19 cellular contexts compared by ENCODE assay signal in genomic region chr22:23812378-23812777, GRCh38. TPM values are rescaled to one million over a fixed set of nuclear protein-coding genes. Genes with fewer than 3 reads are reported as not detected.
DNase-seq lines count a peak whose midpoint lies in the region; ATAC-seq and TF ChIP-seq lines count a peak whose summit lies in the region.
"Had no signal": no experiment of that assay in that cellular context is flagged by ENCODE, and none has a peak within 500 bp of the region (broad histone marks: within the 10 kb centered on the region; RNA-seq: fewer than 3 reads in every experiment).

No MANE protein-coding gene starts in this region.

- H2BK120ac ChIP-seq in IMR-90 (ENCODE audit: low read depth, low read length), result no peak overlapping the region

- H3K79me1 ChIP-seq in IMR-90 (ENCODE audit: low read depth in 1 of 2, low read length in 2 of 2), result no peaks in the 10 kb centered on the region; a peak in 1 of 4 replicates

- no peak overlapping the region for H2BK20ac ChIP-seq in IMR-90 (ENCODE audit: low read depth, low read length)

- H3K18ac ChIP-seq in IMR-90 (ENCODE audit: low read depth, low read length), result no peak overlapping the region

- H3K27me3 ChIP-seq in IMR-90 (ENCODE audit: control insufficient read depth, insufficient read depth, low read length), result no peaks in the 10 kb centered on the region
- H3K27me3 ChIP-seq: BE2C had no signal

- no peak overlapping the region for H3K27ac ChIP-seq in IMR-90 (ENCODE audit: insufficient read depth, low read length)
- H3K27ac ChIP-seq: HL-60, KMS-11 had no signal

- H2BK15ac ChIP-seq in IMR-90 (ENCODE audit: low read depth, low read length), result no peak overlapping the region

- H2AK5ac ChIP-seq in IMR-90 (ENCODE audit: low read depth, low read length), result no peak overlapping the region

- POLR2A ChIA-PET in IMR-90 (lab: Charles Lee; ENCODE audit: unreplicated experiment), result no interaction called here

- H4K20me1 ChIP-seq in IMR-90 (ENCODE audit: insufficient read depth, low read length), result peaks cover 8% of the 10 kb centered on the region; the same call in 1 of the 2 replicates

- H3K27me3 Mint-ChIP-seq in naive B cell, result no peaks in the 10 kb centered on the region
- H3K27me3 Mint-ChIP-seq: CD4-positive, CD25-positive, alpha-beta regulatory T cell; CD8-positive, alpha-beta memory T cell; IgD-negative memory B cell had no signal

- H3K4me2 ChIP-seq in IMR-90 (ENCODE audit: low read depth, low read length), result no peak overlapping the region
- H3K4me2 ChIP-seq: GM23338, KMS-11 had no signal

- intact Hi-C loops in IMR-90 (cut with micrococcal nuclease), result no loop called here

- H3K36me3 Mint-ChIP-seq in naive B cell, result peaks cover 13 to 17% of the 10 kb centered on the region in 2 donors

- H4K5ac ChIP-seq in IMR-90 (ENCODE audit: low read depth, low read length), result no peak overlapping the region

- TF ChIP-seq POLR2A in IMR-90 (IDR thresholded peaks at IDR 0.05; ENCODE audit: low read depth, low read length), result no peak

- TF ChIP-seq RAD21 in IMR-90 (IDR thresholded peaks at IDR 0.05; ENCODE audit: low read length), result no peak
- no peak for TF ChIP-seq RAD21 in Ishikawa (IDR thresholded peaks at IDR 0.05; ENCODE audit: low read depth)

- no TSS peak for BruUV-seq in IMR-90 (replicated peaks; lab: Mats Ljungman, UMichigan)

- no peak for DNase-seq in IMR-90
- DNase-seq in naive B cell, result no peak
- DNase-seq in EL, result no peak
- DNase-seq: ACHN; BE2C; Caco-2; CD4-positive, CD25-positive, alpha-beta regulatory T cell; CD8-positive, alpha-beta memory T cell; GDM1; H7; HFFc6 had no signal

- peaks cover 3% of the 10 kb centered on the region; the same call in 1 of the 2 replicates for H3K9me1 ChIP-seq in IMR-90 (ENCODE audit: insufficient read depth, low read length)

- H4K8ac ChIP-seq in IMR-90 (ENCODE audit: low read depth in 2 of 2, low read length in 2 of 2), result no peak overlapping the region

- no peaks in the 10 kb centered on the region for H3K9me3 Mint-ChIP-seq in naive B cell
- H3K9me3 Mint-ChIP-seq: CD4-positive, CD25-positive, alpha-beta regulatory T cell; CD8-positive, alpha-beta memory T cell; GM23338; HFFc6; IgD-negative memory B cell had no signal

- 100% methylated on average over 1 of the region's 4 CpGs; no CpG with 5 or more reads in 1 of the 2 experiments for WGBS in IMR-90 (ENCODE audit: extremely low coverage in 2 of 2, insufficient read length in 1 of 2), 2 experiments

- in situ Hi-C loops in IMR-90 (cut with MboI; ENCODE audit: low sequenced_read_pairs), result no loop called here

- dilution Hi-C loops in IMR-90 (cut with HindIII; ENCODE audit: low sequenced_read_pairs, unreplicated experiment), result no loop called here

- no peak for TF ChIP-seq CTCF in IMR-90 (conservative IDR thresholded peaks at IDR 0.05; ENCODE audit: low read depth, low read length)

- no peak overlapping the region for H2AK9ac ChIP-seq in IMR-90 (replicated peaks; ENCODE audit: low read depth, low read length, poor library complexity)

- CTCF ChIA-PET in IMR-90 (lab: Yijun Ruan, JAX), result interaction anchor here (1.1 to 1.9 kb wide), 2 partner anchors 13 to 37 kb away, joined by 4 to 7 read pairs; no protein-coding TSS in a partner anchor

- no peak overlapping the region for H3K4me3 ChIP-seq in IMR-90 (ENCODE audit: insufficient read depth, low read depth, low read length)
- H3K4me3 ChIP-seq: GM23338 had no signal

- peak overlapping the region in 4 of 6 donors; percentile 23 to 69 (median 34) for H3K27ac Mint-ChIP-seq in naive B cell
- H3K27ac Mint-ChIP-seq: CD4-positive, CD25-positive, alpha-beta regulatory T cell; GM23338; HFFc6 had no signal

- no peak overlapping the region for H3K14ac ChIP-seq in IMR-90 (replicated peaks; ENCODE audit: low read depth, low read length)

- H4K91ac ChIP-seq in IMR-90 (ENCODE audit: insufficient read depth, low read depth, low read length), result no peak overlapping the region

- no peaks in the 10 kb centered on the region for H3K4me1 ChIP-seq in IMR-90 (ENCODE audit: control insufficient read depth, insufficient read depth, low read length)
- H3K4me1 ChIP-seq: BE2C, Caco-2 had no signal

- no peaks in the 10 kb centered on the region for H3K9me3 ChIP-seq in IMR-90 (ENCODE audit: control insufficient read depth, insufficient read depth, low read length)
- H3K9me3 ChIP-seq: BE2C, Caco-2 had no signal

- no peak overlapping the region for H2BK5ac ChIP-seq in IMR-90 (ENCODE audit: low read depth, low read length, poor library complexity, severe bottlenecking)

- TF ChIP-seq EP300 in Ishikawa (IDR thresholded peaks at IDR 0.05; ENCODE audit: borderline replicate concordance), result no peak

- no peak overlapping the region for H2AFZ ChIP-seq in IMR-90 (replicated peaks; ENCODE audit: low read length, poor library complexity)
- H2AFZ ChIP-seq: GM23338 had no signal

- ATAC-seq in IMR-90 (ENCODE audit: low read depth) (no peak), naive B cell (ENCODE audit: low read depth in 2 of 2) (no peak), GM19395 (IDR thresholded peaks at IDR 0.05; ENCODE audit: unreplicated experiment) (no peak)
- ATAC-seq: GM23338, HCT116 had no signal

- H3K4me3 Mint-ChIP-seq in naive B cell, result no peak overlapping the region
- H3K4me3 Mint-ChIP-seq: CD4-positive, CD25-positive, alpha-beta regulatory T cell; CD8-positive, alpha-beta memory T cell; GM23338; HFFc6; IgD-negative memory B cell had no signal

- peaks cover 16 to 30% (median 27%) of the 10 kb centered on the region in 3 donors for H3K4me1 Mint-ChIP-seq in naive B cell
- H3K4me1 Mint-ChIP-seq: CD8-positive, alpha-beta memory T cell; GM23338 had no signal

- no peak overlapping the region for H3K23ac ChIP-seq in IMR-90 (ENCODE audit: low read depth, low read length)

- H3K36me3 ChIP-seq in IMR-90 (ENCODE audit: control insufficient read depth, insufficient read depth, low read length), result peaks cover 28% of the 10 kb centered on the region

- H3K9ac ChIP-seq in IMR-90 (ENCODE audit: low read depth, low read length), result no peak overlapping the region
- H3K9ac ChIP-seq: KMS-11 had no signal

- H3K56ac ChIP-seq in IMR-90 (ENCODE audit: extremely low read depth, insufficient read depth, low read length), result no peak overlapping the region

- no peak overlapping the region for H3K4ac ChIP-seq in IMR-90 (ENCODE audit: low read depth, low read length)

TF ChIP-seq in IMR-90, 13 proteins besides CTCF, POLR2A, EP300 and RAD21:
- TF ChIP-seq, protein P1, sequence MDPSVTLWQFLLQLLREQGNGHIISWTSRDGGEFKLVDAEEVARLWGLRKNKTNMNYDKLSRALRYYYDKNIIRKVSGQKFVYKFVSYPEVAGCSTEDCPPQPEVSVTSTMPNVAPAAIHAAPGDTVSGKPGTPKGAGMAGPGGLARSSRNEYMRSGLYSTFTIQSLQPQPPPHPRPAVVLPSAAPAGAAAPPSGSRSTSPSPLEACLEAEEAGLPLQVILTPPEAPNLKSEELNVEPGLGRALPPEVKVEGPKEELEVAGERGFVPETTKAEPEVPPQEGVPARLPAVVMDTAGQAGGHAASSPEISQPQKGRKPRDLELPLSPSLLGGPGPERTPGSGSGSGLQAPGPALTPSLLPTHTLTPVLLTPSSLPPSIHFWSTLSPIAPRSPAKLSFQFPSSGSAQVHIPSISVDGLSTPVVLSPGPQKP (IDR thresholded peaks at IDR 0.05; ENCODE audit: borderline replicate concordance, low read depth, low read length), result no peak
- peak; percentile 87 for TF ChIP-seq CEBPB (IDR thresholded peaks at IDR 0.05; ENCODE audit: low read depth, low read length)

TF ChIP-seq in Ishikawa, 13 proteins besides CTCF, POLR2A, EP300 and RAD21:
- TF ChIP-seq CEBPB (IDR thresholded peaks at IDR 0.05), result 0 out of 2 replicates have a peak, but pooled peaks have one; percentile 29
- no peak for TF ChIP-seq TCF12 (IDR thresholded peaks at IDR 0.05; ENCODE audit: low read depth)

RNA-seq across cellular contexts. Expression of gene SMARCB1, which starts 25.6 kb away (rescaled TPM):
- total RNA-seq in IMR-90 (2012; rRNA removed), result 97.5 and 110 TPM in 2 replicates
- polyA plus RNA-seq in IMR-90 (2012; rRNA removed) (157 and 159 TPM in 2 replicates), naive B cell (ENCODE audit: low read depth in 6 of 6) (10 to 100 TPM; 73.0 to 90.9 (median 78.1) TPM)
- polyA plus RNA-seq in IMR-90 (2012; cell fraction: cytosol; rRNA removed), result 143 and 158 TPM in 2 replicates
- 79.7 and 79.9 TPM in 2 replicates for polyA plus RNA-seq in IMR-90 (2012; cell fraction: nucleus; rRNA removed; ENCODE audit: low replicate concordance)

RNA-seq across cellular contexts. Expression of gene DERL3, which starts 26.4 kb away (rescaled TPM):
- under 0.01 and 0.18 TPM in 2 replicates for total RNA-seq in IMR-90 (2012; rRNA removed)
- polyA plus RNA-seq in IMR-90 (2012; rRNA removed), result 0.50 and 0.62 TPM in 2 replicates
- 0.41 and 0.49 TPM in 2 replicates for polyA plus RNA-seq in IMR-90 (2012; cell fraction: cytosol; rRNA removed)
- 0.96 and 2.2 TPM in 2 replicates for polyA plus RNA-seq in IMR-90 (2012; cell fraction: nucleus; rRNA removed; ENCODE audit: low replicate concordance)
- polyA plus RNA-seq in naive B cell (ENCODE audit: low read depth in 6 of 6), result 10 to 100 TPM; 25.2 to 33.9 (median 26.4) TPM
- total RNA-seq: HT1080 had no signal

RNA-seq across cellular contexts. Expression of gene MMP11, which starts 39.7 kb away (rescaled TPM):
- 1.4 and 2.2 TPM in 2 replicates for total RNA-seq in IMR-90 (2012; rRNA removed)
- polyA plus RNA-seq in IMR-90 (2012; rRNA removed) (5.9 and 6.0 TPM in 2 replicates), naive B cell (ENCODE audit: low read depth in 6 of 6) (10 to 100 TPM; 10.2 to 18.9 (median 14.2) TPM)
- polyA plus RNA-seq in IMR-90 (2012; cell fraction: cytosol; rRNA removed), result 6.5 and 10.3 TPM in 2 replicates
- 5.3 and 10.6 TPM in 2 replicates for polyA plus RNA-seq in IMR-90 (2012; cell fraction: nucleus; rRNA removed; ENCODE audit: low replicate concordance)
- total RNA-seq: HT1080 had no signal

RNA-seq across cellular contexts. Expression of gene CHCHD10, which starts 44.6 kb away (rescaled TPM):
- total RNA-seq in IMR-90 (2012; rRNA removed), result 1.4 and 2.2 TPM in 2 replicates
- polyA plus RNA-seq in IMR-90 (2012; rRNA removed), result 10.8 and 11.2 TPM in 2 replicates
- 3.3 and 4.8 TPM in 2 replicates for polyA plus RNA-seq in IMR-90 (2012; cell fraction: cytosol; rRNA removed)
- polyA plus RNA-seq in IMR-90 (2012; cell fraction: nucleus; rRNA removed; ENCODE audit: low replicate concordance), result 1.6 and 4.7 TPM in 2 replicates
- 10 to 100 TPM; 36.3 to 65.9 (median 62.6) TPM for polyA plus RNA-seq in naive B cell (ENCODE audit: low read depth in 6 of 6)
- total RNA-seq: HT1080 had no signal

RNA-seq across cellular contexts. Expression of gene SLC2A11, which starts 45.3 kb away (rescaled TPM):
- 2.8 and 3.2 TPM in 2 replicates for total RNA-seq in IMR-90 (2012; rRNA removed)
- polyA plus RNA-seq in IMR-90 (2012; rRNA removed) (6.6 and 8.7 TPM in 2 replicates), naive B cell (ENCODE audit: low read depth in 6 of 6) (10 to 100 TPM in 4 of 6 donors, 1 to 10 TPM in 2; 7.0 to 15.9 (median 10.9) TPM)
- 7.6 and 10.2 TPM in 2 replicates for polyA plus RNA-seq in IMR-90 (2012; cell fraction: cytosol; rRNA removed)
- polyA plus RNA-seq in IMR-90 (2012; cell fraction: nucleus; rRNA removed; ENCODE audit: low replicate concordance), result 38.2 and 42.7 TPM in 2 replicates

Comparison
In these comparisons a context has a peak if more than half of its experiments do, and no peak if none do; other contexts are left out.
1. RNA of gene DERL3, which starts 26.4 kb away (polyA plus RNA-seq): 25.2 to 33.9 TPM in naive B cell; 0.41 to 2.2 TPM in IMR-90; every median in the first group is over 4 times any median in the second.